Comparison of ENCODE assay signal across 9 cellular contexts in the genomic region with DNA sequence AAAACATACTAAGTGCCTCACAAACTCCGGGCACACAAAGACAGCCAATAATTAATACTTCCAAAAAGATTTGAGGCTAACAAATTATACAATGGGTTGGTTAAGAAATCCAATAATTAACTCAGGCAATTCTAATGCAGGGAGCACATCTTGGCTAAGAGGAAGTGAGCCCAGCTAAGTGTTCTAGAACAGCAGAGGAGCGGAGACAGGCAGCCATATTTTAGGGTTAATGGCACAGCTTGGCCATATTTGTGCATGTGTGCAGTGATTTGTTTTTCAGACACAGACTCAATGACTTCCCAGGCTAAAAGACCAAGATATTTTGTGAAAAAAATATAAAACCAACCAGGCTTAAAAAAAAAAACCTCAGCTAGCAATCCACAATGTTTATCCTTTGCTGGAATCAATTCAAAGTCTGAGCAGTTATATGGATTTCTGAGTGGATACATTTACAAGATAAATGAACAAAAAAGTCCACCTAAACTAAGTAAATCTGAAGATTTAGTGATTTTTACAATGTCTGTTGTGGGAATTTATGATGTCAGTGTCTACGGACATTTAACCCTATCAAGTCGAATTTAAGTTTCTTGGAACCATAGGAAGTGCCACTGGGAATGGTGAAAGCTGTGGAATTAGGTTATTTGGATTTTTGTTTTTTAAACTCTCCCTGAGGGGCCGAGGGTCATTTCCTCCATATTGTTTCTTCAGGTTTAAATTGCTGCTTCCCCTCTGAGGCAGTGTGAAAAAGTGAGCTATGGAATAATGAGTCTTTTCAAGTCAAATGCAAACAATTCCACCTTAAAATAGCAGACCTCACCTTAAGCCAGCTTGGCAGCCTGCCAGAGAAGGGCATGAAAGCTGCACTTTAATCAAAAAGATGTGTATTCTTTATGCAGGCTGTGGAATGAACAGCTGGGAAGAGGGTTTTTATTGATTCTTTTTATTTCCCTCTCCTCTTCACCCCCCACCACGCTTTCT.
DNase-seq lines count a peak whose midpoint lies in the region; ATAC-seq and TF ChIP-seq lines count a peak whose summit lies in the region.
"Had no signal": no experiment of that assay in that cellular context is flagged by ENCODE, and none has a peak within 500 bp of the region (broad histone marks: within the 10 kb centered on the region; RNA-seq: fewer than 3 reads in every experiment).

No MANE protein-coding gene starts in this region.

- H3K4me3 Mint-ChIP-seq in activated T-helper 17 cell treated with anti-CD3 and anti-CD28 coated beads, Interleukin-2, amount 50 U/mL, for 72 hours = no peak overlapping the region

- H3F3A ChIP-seq in smooth muscle cell (ENCODE audit: low read depth) = no peaks in the 10 kb centered on the region

- H3K4me2 ChIP-seq in smooth muscle cell = no peak overlapping the region

- H3K4me1 Mint-ChIP-seq in activated T-helper 17 cell treated with anti-CD3 and anti-CD28 coated beads, Interleukin-2, amount 50 U/mL, for 72 hours = peaks cover 6% of the 10 kb centered on the region

- ATAC-seq in activated T-helper 17 cell treated with anti-CD3 and anti-CD28 coated beads, Interleukin-2, amount 50 U/mL, for 72 hours (replicated peaks) = no peak
- no peak for ATAC-seq in GM18870 (IDR thresholded peaks at IDR 0.05; ENCODE audit: unreplicated experiment)
- ATAC-seq in HG03025 (IDR thresholded peaks at IDR 0.05; ENCODE audit: low FRiP score, unreplicated experiment) = no peak

- no peaks in the 10 kb centered on the region for H3K9me3 ChIP-seq in smooth muscle cell (replicated peaks; ENCODE audit: low read depth)

- H3K27me3 Mint-ChIP-seq in activated T-helper 17 cell treated with anti-CD3 and anti-CD28 coated beads, Interleukin-2, amount 50 U/mL, for 72 hours = no peaks in the 10 kb centered on the region

- H4K20me1 ChIP-seq in smooth muscle cell (ENCODE audit: low read depth) = no peaks in the 10 kb centered on the region

- H3K79me2 ChIP-seq in smooth muscle cell (ENCODE audit: low read depth) = no peaks in the 10 kb centered on the region

- H3K36me3 ChIP-seq in smooth muscle cell (ENCODE audit: low read depth) = no peaks in the 10 kb centered on the region

- peaks cover 6% of the 10 kb centered on the region for H3K4me1 ChIP-seq in smooth muscle cell (ENCODE audit: low read depth)

- WGBS in smooth muscle cell (ENCODE audit: low lambda C conversion rate) = 75% methylated on average over 6 of the region's 6 CpGs

- DNase-seq in activated T-cell treated with anti-CD3 and anti-CD28 coated beads for 1 hour (ENCODE audit: low read depth) = peak; percentile 23
- DNase-seq in activated T-cell treated with anti-CD3 and anti-CD28 coated beads, Interleukin-2, amount 50 U/mL, for 48 hours = no peak
- DNase-seq in NCI-H2227 treated with DMSO at 0.1 percent for 48 hours (lab: John Stamatoyannopoulos, UW) = peak; percentile 88
- peak; percentile 13 for DNase-seq in effector CD8-positive, alpha-beta T cell (lab: John Stamatoyannopoulos, UW)
- no peak for DNase-seq in smooth muscle cell (lab: John Stamatoyannopoulos, UW; ENCODE audit: unreplicated experiment)
- DNase-seq: cortex of kidney had no signal

- H3K27ac ChIP-seq in smooth muscle cell (ENCODE audit: low read depth) = no peak overlapping the region

- no peaks in the 10 kb centered on the region for H3K36me3 Mint-ChIP-seq in activated T-helper 17 cell treated with anti-CD3 and anti-CD28 coated beads, Interleukin-2, amount 50 U/mL, for 72 hours (ENCODE audit: low read depth)

- no peaks in the 10 kb centered on the region for H3K27me3 ChIP-seq in smooth muscle cell (ENCODE audit: low read depth)

- H3K4me3 ChIP-seq in smooth muscle cell = no peak overlapping the region

- H3K27ac Mint-ChIP-seq in activated T-helper 17 cell treated with anti-CD3 and anti-CD28 coated beads, Interleukin-2, amount 50 U/mL, for 72 hours = no peak overlapping the region

- H3K9me3 Mint-ChIP-seq in activated T-helper 17 cell treated with anti-CD3 and anti-CD28 coated beads, Interleukin-2, amount 50 U/mL, for 72 hours = no peaks in the 10 kb centered on the region

- TF ChIP-seq CTCF in smooth muscle cell (IDR thresholded peaks at IDR 0.05; ENCODE audit: borderline replicate concordance, insufficient read depth, poor library complexity, severe bottlenecking) = no peak

- H2AFZ ChIP-seq in smooth muscle cell (ENCODE audit: low read depth) = peak overlapping the region; percentile 27

- no peak overlapping the region for H3K9ac ChIP-seq in smooth muscle cell (ENCODE audit: low read depth)

Comparison
In these comparisons a context has a peak if more than half of its experiments do, and no peak if none do; other contexts are left out.
1. DNase-seq: peak in activated T-cell treated with anti-CD3 and anti-CD28 coated beads for 1 hour (single experiment), NCI-H2227 treated with DMSO at 0.1 percent for 48 hours (single experiment) and effector CD8-positive, alpha-beta T cell (single experiment); none in activated T-cell treated with anti-CD3 and anti-CD28 coated beads, Interleukin-2, amount 50 U/mL, for 48 hours (0 of 2) and smooth muscle cell (single experiment).